ENCODE assay signal across 1 cellular context in genomic region chr6:44178424-44179071, GRCh38.
TF ChIP-seq lines count a peak whose summit lies in the region.

No MANE protein-coding gene starts in this region.

TF ChIP-seq in SK-N-SH, 30 proteins besides CTCF, POLR2A, EP300 and RAD21 (continued from another document):
- TF ChIP-seq TCF12 (IDR thresholded peaks at IDR 0.05), result no peak
- TF ChIP-seq GABPA (IDR thresholded peaks at IDR 0.05; ENCODE audit: low read depth), result no peak
- no peak for TF ChIP-seq RCOR1 (IDR thresholded peaks at IDR 0.05; ENCODE audit: low read length)
- no peak for TF ChIP-seq NRF1 (IDR thresholded peaks at IDR 0.05; ENCODE audit: low read depth, low read length)
- no peak for TF ChIP-seq ELF1 (IDR thresholded peaks at IDR 0.05)
- no peak for TF ChIP-seq MEF2A (IDR thresholded peaks at IDR 0.05; ENCODE audit: borderline replicate concordance, low read depth)
- TF ChIP-seq USF1 (IDR thresholded peaks at IDR 0.05; ENCODE audit: borderline replicate concordance, low read depth), result no peak
- TF ChIP-seq GATA2 (CRISPR knock-in tag; IDR thresholded peaks at IDR 0.05), result no peak
- no peak for TF ChIP-seq FOXJ3 (CRISPR knock-in tag; IDR thresholded peaks at IDR 0.05)
